Comparison of ENCODE assay signal across 2 cellular contexts in the genomic region with DNA sequence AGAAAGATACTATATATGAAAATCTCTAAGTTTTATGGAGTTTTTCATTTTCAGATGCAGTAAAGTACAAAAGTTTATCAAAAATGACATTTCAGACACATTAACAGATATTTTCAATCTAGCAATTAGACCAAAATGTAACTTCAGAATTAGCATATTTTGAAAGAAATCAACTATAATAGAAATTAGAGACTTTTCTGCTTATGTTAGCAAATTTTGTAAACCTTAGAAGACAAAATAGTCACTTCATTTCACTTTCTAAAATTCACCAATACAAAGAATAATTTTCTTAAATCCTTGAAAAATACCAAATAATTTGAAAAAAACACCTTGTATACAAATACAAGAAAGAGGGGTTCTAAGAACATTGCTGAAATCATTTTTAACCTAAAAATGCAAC.
TF ChIP-seq lines count a peak whose summit lies in the region.

No MANE protein-coding gene starts in this region.

TF ChIP-seq in HepG2, 621 proteins besides CTCF, POLR2A, EP300 and RAD21 (continued from another document):
- peak; percentile 81; the same call in 1 of the 2 replicates for TF ChIP-seq MAFF (IDR thresholded peaks at IDR 0.05; ENCODE audit: low read depth, low read length)
- TF ChIP-seq, protein P1, sequence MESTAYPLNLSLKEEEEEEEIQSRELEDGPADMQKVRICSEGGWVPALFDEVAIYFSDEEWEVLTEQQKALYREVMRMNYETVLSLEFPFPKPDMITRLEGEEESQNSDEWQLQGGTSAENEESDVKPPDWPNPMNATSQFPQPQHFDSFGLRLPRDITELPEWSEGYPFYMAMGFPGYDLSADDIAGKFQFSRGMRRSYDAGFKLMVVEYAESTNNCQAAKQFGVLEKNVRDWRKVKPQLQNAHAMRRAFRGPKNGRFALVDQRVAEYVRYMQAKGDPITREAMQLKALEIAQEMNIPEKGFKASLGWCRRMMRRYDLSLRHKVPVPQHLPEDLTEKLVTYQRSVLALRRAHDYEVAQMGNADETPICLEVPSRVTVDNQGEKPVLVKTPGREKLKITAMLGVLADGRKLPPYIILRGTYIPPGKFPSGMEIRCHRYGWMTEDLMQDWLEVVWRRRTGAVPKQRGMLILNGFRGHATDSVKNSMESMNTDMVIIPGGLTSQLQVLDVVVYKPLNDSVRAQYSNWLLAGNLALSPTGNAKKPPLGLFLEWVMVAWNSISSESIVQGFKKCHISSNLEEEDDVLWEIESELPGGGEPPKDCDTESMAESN (CRISPR knock-in tag; conservative IDR thresholded peaks at IDR 0.05), result no peak
- TF ChIP-seq HOXD1 (CRISPR knock-in tag; IDR thresholded peaks at IDR 0.05), result no peak
- TF ChIP-seq ZNF720 (CRISPR knock-in tag; IDR thresholded peaks at IDR 0.05), result no peak
- TF ChIP-seq, protein P2, sequence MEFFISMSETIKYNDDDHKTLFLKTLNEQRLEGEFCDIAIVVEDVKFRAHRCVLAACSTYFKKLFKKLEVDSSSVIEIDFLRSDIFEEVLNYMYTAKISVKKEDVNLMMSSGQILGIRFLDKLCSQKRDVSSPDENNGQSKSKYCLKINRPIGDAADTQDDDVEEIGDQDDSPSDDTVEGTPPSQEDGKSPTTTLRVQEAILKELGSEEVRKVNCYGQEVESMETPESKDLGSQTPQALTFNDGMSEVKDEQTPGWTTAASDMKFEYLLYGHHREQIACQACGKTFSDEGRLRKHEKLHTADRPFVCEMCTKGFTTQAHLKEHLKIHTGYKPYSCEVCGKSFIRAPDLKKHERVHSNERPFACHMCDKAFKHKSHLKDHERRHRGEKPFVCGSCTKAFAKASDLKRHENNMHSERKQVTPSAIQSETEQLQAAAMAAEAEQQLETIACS (CRISPR knock-in tag; IDR thresholded peaks at IDR 0.05), result no peak
- peak; percentile 74 to 92 for TF ChIP-seq MAFK (conservative IDR thresholded peaks at IDR 0.05 in 1 of 2, IDR thresholded peaks at IDR 0.05 in 1 of 2; ENCODE audit: low read length in 2 of 2)
- TF ChIP-seq NR0B2 (CRISPR knock-in tag; IDR thresholded peaks at IDR 0.05), result no peak

TF ChIP-seq in K562, 482 proteins besides CTCF, POLR2A, EP300 and RAD21 (continued from another document):
- TF ChIP-seq, protein P3, sequence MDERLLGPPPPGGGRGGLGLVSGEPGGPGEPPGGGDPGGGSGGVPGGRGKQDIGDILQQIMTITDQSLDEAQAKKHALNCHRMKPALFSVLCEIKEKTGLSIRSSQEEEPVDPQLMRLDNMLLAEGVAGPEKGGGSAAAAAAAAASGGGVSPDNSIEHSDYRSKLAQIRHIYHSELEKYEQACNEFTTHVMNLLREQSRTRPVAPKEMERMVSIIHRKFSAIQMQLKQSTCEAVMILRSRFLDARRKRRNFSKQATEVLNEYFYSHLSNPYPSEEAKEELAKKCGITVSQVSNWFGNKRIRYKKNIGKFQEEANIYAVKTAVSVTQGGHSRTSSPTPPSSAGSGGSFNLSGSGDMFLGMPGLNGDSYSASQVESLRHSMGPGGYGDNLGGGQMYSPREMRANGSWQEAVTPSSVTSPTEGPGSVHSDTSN (CRISPR knock-in tag; IDR thresholded peaks at IDR 0.05; ENCODE audit: low read depth), result no peak
- TF ChIP-seq, protein P3 (tag; conservative IDR thresholded peaks at IDR 0.05; ENCODE audit: low read depth), result no peak
- TF ChIP-seq ZNF717 (CRISPR knock-in tag; IDR thresholded peaks at IDR 0.05) (no peak), ZNF655 (CRISPR knock-in tag; IDR thresholded peaks at IDR 0.05) (no peak), XRCC3 (IDR thresholded peaks at IDR 0.05) (no peak), TAF15 (IDR thresholded peaks at IDR 0.05; ENCODE audit: low read depth, low read length) (no peak), MAFF (IDR thresholded peaks at IDR 0.05; ENCODE audit: low read length) (peak; percentile 34; the same call in 1 of the 2 replicates)
TF ChIP-seq in K562: peak in this region for 4.
